ENCODE assay signal across 1 cellular context in genomic region chr22:29305836-29306174, GRCh38.
TF ChIP-seq lines count a peak whose summit lies in the region.

No MANE protein-coding gene starts in this region.

TF ChIP-seq in WTC11, 78 proteins besides CTCF, POLR2A, EP300 and RAD21 (continued from another document):
- TF ChIP-seq STAT6 (CRISPR knock-in tag; conservative IDR thresholded peaks at IDR 0.05; ENCODE audit: low read depth): no peak
- TF ChIP-seq TEAD4 (CRISPR knock-in tag; IDR thresholded peaks at IDR 0.05): no peak
- no peak for TF ChIP-seq ETV6 (CRISPR knock-in tag; IDR thresholded peaks at IDR 0.05)
- TF ChIP-seq SP1 (CRISPR knock-in tag; conservative IDR thresholded peaks at IDR 0.05): no peak
- no peak for TF ChIP-seq RORB (CRISPR knock-in tag; IDR thresholded peaks at IDR 0.05)
- TF ChIP-seq PRDM15 (CRISPR knock-in tag; IDR thresholded peaks at IDR 0.05): no peak
